17 cellular contexts compared by ENCODE assay signal in genomic region chr16:1097156-1097555, GRCh38. TPM values are rescaled to one million over a fixed set of nuclear protein-coding genes. Genes with fewer than 3 reads are reported as not detected.
"Had no signal": no experiment of that assay in that cellular context is flagged by ENCODE, and none has a peak within 500 bp of the region (broad histone marks: within the 10 kb centered on the region; RNA-seq: fewer than 3 reads in every experiment).

No MANE protein-coding gene starts in this region.

- DNase-seq: activated CD4-positive, alpha-beta T cell treated with anti-CD3 and anti-CD28 coated beads for 4 hours; activated CD8-positive, alpha-beta memory T cell treated with anti-CD3 and anti-CD28 coated beads, Interleukin-2, amount 50 U/mL, for 48 hours; activated CD8-positive, alpha-beta T cell treated with anti-CD3 and anti-CD28 coated beads, Interleukin-2, amount 10 ng/mL, durations not matched to agents 7 days and 5 days; activated naive CD4-positive, alpha-beta T cell; activated naive CD8-positive, alpha-beta T cell treated with anti-CD3 and anti-CD28 coated beads, Interleukin-2, amount 50 U/mL, for 24 hours; effector memory CD8-positive, alpha-beta T cell; kidney glomerular epithelial cell; lower lobe of right lung; midbrain; naive thymus-derived CD4-positive, alpha-beta T cell; stimulated activated naive CD8-positive, alpha-beta T cell treated with anti-CD3 and anti-CD28 coated beads, Interleukin-15, Interleukin-2, amounts not matched to agents 100 U/mL and 50 U/mL, for 24 hours; T-helper 1 cell; WERI-Rb-1 had no signal

- H3K36me3 ChIP-seq: cardiac muscle cell, lower lobe of right lung, neutrophil, WERI-Rb-1 had no signal

- H3K27me3 ChIP-seq: cardiac muscle cell, testis had no signal

- H3K27ac ChIP-seq: cardiac muscle cell, epithelial cell of prostate, lower lobe of right lung, neutrophil had no signal

- ATAC-seq: activated CD8-positive, alpha-beta T cell treated with anti-CD3 and anti-CD28 coated beads, Interleukin-2, amount 10 ng/mL, durations not matched to agents 7 days and 5 days; activated naive CD8-positive, alpha-beta T cell treated with anti-CD3 and anti-CD28 coated beads, Interleukin-2, amount 50 U/mL, for 24 hours; effector memory CD8-positive, alpha-beta T cell; lower lobe of right lung; naive thymus-derived CD4-positive, alpha-beta T cell; stimulated activated naive CD8-positive, alpha-beta T cell treated with anti-CD3 and anti-CD28 coated beads, Interleukin-15, Interleukin-2, amounts not matched to agents 100 U/mL and 50 U/mL, for 24 hours had no signal

- H3K4me3 ChIP-seq: cardiac muscle cell, lower lobe of right lung, testis had no signal

- H3K4me1 ChIP-seq: lower lobe of right lung had no signal

- H3K9me3 ChIP-seq: lower lobe of right lung, neutrophil, testis had no signal

RNA-seq across cellular contexts. Expression of gene C1QTNF8, which starts 1.1 kb away (rescaled TPM):
- total RNA-seq: activated CD8-positive, alpha-beta T cell treated with anti-CD3 and anti-CD28 coated beads, Interleukin-2, amount 10 ng/mL, durations not matched to agents 7 days and 5 days; lower lobe of right lung; naive thymus-derived CD4-positive, alpha-beta T cell had no signal
- polyA plus RNA-seq: cardiac muscle cell; naive thymus-derived CD4-positive, alpha-beta T cell had no signal

RNA-seq across cellular contexts. Expression of gene SSTR5, which starts 24.6 kb away (rescaled TPM):
- total RNA-seq: activated CD8-positive, alpha-beta T cell treated with anti-CD3 and anti-CD28 coated beads, Interleukin-2, amount 10 ng/mL, durations not matched to agents 7 days and 5 days; cardiac muscle cell; lower lobe of right lung; naive thymus-derived CD4-positive, alpha-beta T cell had no signal
- polyA plus RNA-seq: cardiac muscle cell; naive thymus-derived CD4-positive, alpha-beta T cell had no signal
